Comparison of ENCODE assay signal across 15 cellular contexts in the genomic region with DNA sequence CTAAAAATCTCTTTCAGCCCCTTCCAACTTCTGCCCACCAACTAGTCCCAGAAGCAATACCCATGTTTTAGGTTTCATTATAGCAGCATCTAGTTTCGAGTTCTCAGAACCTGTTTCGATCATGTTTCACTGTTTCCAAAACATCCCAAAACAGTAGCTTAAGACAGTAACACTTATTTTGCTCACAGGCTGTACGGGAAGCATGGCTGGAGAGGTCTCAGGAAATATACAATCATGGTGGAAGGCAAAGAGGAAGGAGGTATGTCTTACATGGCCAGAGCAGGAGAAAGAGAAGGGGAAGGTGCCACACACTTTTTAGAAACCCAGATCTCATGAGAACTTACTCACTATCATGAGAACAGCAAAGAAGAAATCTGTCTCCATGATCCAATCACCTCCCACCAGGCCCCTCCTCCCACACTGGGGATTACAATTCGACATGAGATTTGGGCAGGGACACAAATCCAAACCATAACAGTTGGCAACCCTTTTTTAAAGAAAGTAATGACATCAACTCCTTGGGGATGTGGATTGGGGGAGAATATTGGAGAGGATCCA.
DNase-seq lines count a peak whose midpoint lies in the region; ATAC-seq and TF ChIP-seq lines count a peak whose summit lies in the region.
"Had no signal": no experiment of that assay in that cellular context is flagged by ENCODE, and none has a peak within 500 bp of the region (broad histone marks: within the 10 kb centered on the region; RNA-seq: fewer than 3 reads in every experiment).

No MANE protein-coding gene starts in this region.

- H3K9me3 ChIP-seq in Loucy (ENCODE audit: insufficient read depth, low read depth, low read length), result no peaks in the 10 kb centered on the region
- H3K9me3 ChIP-seq: Caco-2 had no signal

- H3F3A ChIP-seq in Loucy (ENCODE audit: low read depth), result no peaks in the 10 kb centered on the region

- peak overlapping the region; percentile 57; the same call in 1 of the 2 replicates for H2AFZ ChIP-seq in Loucy (ENCODE audit: low read length)

- no peak overlapping the region for H3K27ac Mint-ChIP-seq in endothelial cell (ENCODE audit: unreplicated experiment)

- H3K36me3 Mint-ChIP-seq in endothelial cell (ENCODE audit: low read depth, unreplicated experiment), result no peaks in the 10 kb centered on the region

- no peak overlapping the region for H3K4me3 Mint-ChIP-seq in endothelial cell (ENCODE audit: unreplicated experiment)

- H3K4me2 ChIP-seq in Loucy (ENCODE audit: low read depth, low read length, poor library complexity, severe bottlenecking), result no peak overlapping the region

- H3K9me3 Mint-ChIP-seq in endothelial cell (ENCODE audit: unreplicated experiment), result no peaks in the 10 kb centered on the region

- ATAC-seq in GM19043 (IDR thresholded peaks at IDR 0.05; ENCODE audit: low read depth, unreplicated experiment) (peak; percentile 66), HG02870 (IDR thresholded peaks at IDR 0.05; ENCODE audit: unreplicated experiment) (peak; percentile 61)
- ATAC-seq: esophagus mucosa, Panc1 had no signal

- H3K4me1 ChIP-seq in Loucy (ENCODE audit: insufficient read depth, low read length, poor library complexity, severe bottlenecking), result no peaks in the 10 kb centered on the region
- H3K4me1 ChIP-seq: Caco-2 had no signal

- TF ChIP-seq CTCF in GM12864 (IDR thresholded peaks at IDR 0.05; ENCODE audit: low read depth, low read length, missing control alignments) (no peak), Loucy (conservative IDR thresholded peaks at IDR 0.05; ENCODE audit: low read length) (no peak), endothelial cell (IDR thresholded peaks at IDR 0.05; ENCODE audit: unreplicated experiment) (no peak)

- no peaks in the 10 kb centered on the region for H3K4me1 Mint-ChIP-seq in endothelial cell (ENCODE audit: unreplicated experiment)

- no peaks in the 10 kb centered on the region for H3K27me3 ChIP-seq in Loucy (ENCODE audit: insufficient read depth, low read length, poor library complexity, severe bottlenecking)
- H3K27me3 ChIP-seq: brain microvascular endothelial cell had no signal

- peak; percentile 86 for DNase-seq in GM12864 (ENCODE audit: low read depth)
- DNase-seq in GDM1 (lab: John Stamatoyannopoulos, UW), result no peak
- DNase-seq in NCI-H2081 treated with DMSO at 0.1 percent for 48 hours (lab: John Stamatoyannopoulos, UW), result no peak
- DNase-seq in cerebellar cortex (ENCODE audit: low spot score), result no peak
- DNase-seq in endothelial cell (ENCODE audit: low spot score), result no peak
- DNase-seq: activated CD4-positive, alpha-beta T cell treated with anti-CD3 and anti-CD28 coated beads for 48 hours; brain microvascular endothelial cell; Caco-2; H7; NCI-H1048 had no signal

- no peaks in the 10 kb centered on the region for H3K36me3 ChIP-seq in Loucy (ENCODE audit: insufficient read depth, low read length)
- H3K36me3 ChIP-seq: brain microvascular endothelial cell had no signal

- H3K4me3 ChIP-seq in GM12864 (ENCODE audit: low read depth, low read length) (peak overlapping the region; percentile 28; the same call in 1 of the 2 replicates), Loucy (ENCODE audit: low read length, poor library complexity, severe bottlenecking) (no peak overlapping the region)

- H3K79me2 ChIP-seq in Loucy (ENCODE audit: insufficient read depth, low read length), result no peaks in the 10 kb centered on the region

- H3K9ac ChIP-seq in Loucy (ENCODE audit: low read depth, low read length, poor library complexity, severe bottlenecking), result no peak overlapping the region

- no peaks in the 10 kb centered on the region for H4K20me1 ChIP-seq in Loucy (ENCODE audit: insufficient read depth, low read length, poor library complexity, severe bottlenecking)

- H3K27me3 Mint-ChIP-seq in endothelial cell (ENCODE audit: unreplicated experiment), result peaks cover 2% of the 10 kb centered on the region

- no peaks in the 10 kb centered on the region for H3K9me2 ChIP-seq in Loucy (replicated peaks; ENCODE audit: low read depth, low read length)
